ENCODE assay signal across 23 cellular contexts in genomic region chr18:5518179-5518770, GRCh38. TPM values are rescaled to one million over a fixed set of nuclear protein-coding genes. Genes with fewer than 3 reads are reported as not detected.
A peak's percentile ranks its signal among the peaks of the same experiment; 100 is the strongest.
DNase-seq lines count a peak whose midpoint lies in the region; ATAC-seq and TF ChIP-seq lines count a peak whose summit lies in the region.
"Had no signal": no experiment of that assay in that cellular context is flagged by ENCODE, and none has a peak within 500 bp of the region (broad histone marks: within the 10 kb centered on the region; RNA-seq: fewer than 3 reads in every experiment).

No MANE protein-coding gene starts in this region.

- H3K4me2 ChIP-seq in GM23248 (ENCODE audit: unreplicated experiment) (peak overlapping the region; percentile 65), smooth muscle cell (peak overlapping the region; percentile 78)

- H3K9me2 ChIP-seq in GM23248 (ENCODE audit: insufficient read depth), result no peaks in the 10 kb centered on the region

- in situ Hi-C loops in GM23248 (cut with MboI), result no loop called here

- H3K9me3 ChIP-seq in GM23248 (ENCODE audit: low read depth) (no peaks in the 10 kb centered on the region), esophagus muscularis mucosa (no peaks in the 10 kb centered on the region), smooth muscle cell (replicated peaks; ENCODE audit: low read depth) (no peaks in the 10 kb centered on the region)

- no peak for TF ChIP-seq POLR2A in esophagus muscularis mucosa (IDR thresholded peaks at IDR 0.05; ENCODE audit: low read depth)

- H3K4me3 ChIP-seq in GM23248 (peak overlapping the region; percentile 39), esophagus muscularis mucosa (peak overlapping the region in 1 of 4 donors; percentile 20), smooth muscle cell (peak overlapping the region; percentile 6)

- no peaks in the 10 kb centered on the region for H3K27me3 ChIP-seq in GM23248 (replicated peaks; ENCODE audit: insufficient read depth)
- peaks cover 0 to 12% (median 0%) of the 10 kb centered on the region in 4 donors for H3K27me3 ChIP-seq in esophagus muscularis mucosa
- H3K27me3 ChIP-seq in smooth muscle cell (ENCODE audit: low read depth), result no peaks in the 10 kb centered on the region

- H3K4me1 ChIP-seq in GM23248 (ENCODE audit: insufficient read depth) (peaks cover 23% of the 10 kb centered on the region), esophagus muscularis mucosa (peaks cover 0 to 25% (median 11%) of the 10 kb centered on the region in 4 donors), smooth muscle cell (ENCODE audit: low read depth) (peaks cover 17% of the 10 kb centered on the region)

- no peak for TF ChIP-seq EP300 in esophagus muscularis mucosa (IDR thresholded peaks at IDR 0.05)

- intact Hi-C loops in esophagus muscularis mucosa (cut with DNase I), result no loop called here

- H3F3A ChIP-seq in GM23248 (ENCODE audit: insufficient read depth) (peaks cover 15% of the 10 kb centered on the region; the same call in 1 of the 2 replicates), smooth muscle cell (ENCODE audit: low read depth) (peaks cover 10% of the 10 kb centered on the region)

- WGBS in GM23248 (ENCODE audit: low coverage in 1 of 2, low lambda C conversion rate in 2 of 2, missing lambda C conversion rate in 2 of 2), 2 experiments, result 84 to 87% methylated on average over 10 of the region's 10 CpGs
- WGBS in esophagus muscularis mucosa, result 85% methylated on average over 10 of the region's 10 CpGs
- 89% methylated on average over 10 of the region's 10 CpGs for WGBS in smooth muscle cell (ENCODE audit: low lambda C conversion rate)

- H3K79me2 ChIP-seq in GM23248 (ENCODE audit: insufficient read depth), result peaks cover 20% of the 10 kb centered on the region; the same call in 1 of the 2 replicates
- H3K79me2 ChIP-seq in smooth muscle cell (ENCODE audit: low read depth), result peaks cover 27% of the 10 kb centered on the region

- H3K36me3 ChIP-seq in GM23248 (ENCODE audit: low read depth) (no peaks in the 10 kb centered on the region), esophagus muscularis mucosa (no peaks in the 10 kb centered on the region), smooth muscle cell (ENCODE audit: low read depth) (no peaks in the 10 kb centered on the region)

- H3K9ac ChIP-seq in GM23248 (peak overlapping the region; percentile 22), smooth muscle cell (ENCODE audit: low read depth) (peak overlapping the region; percentile 5)

- 0 out of 2 replicates have a peak overlapping the region, but pooled peaks have one; percentile 50 for H2AFZ ChIP-seq in GM23248
- H2AFZ ChIP-seq in smooth muscle cell (ENCODE audit: low read depth), result no peak overlapping the region

- no peak for TF ChIP-seq CTCF in esophagus muscularis mucosa (IDR thresholded peaks at IDR 0.05)
- no peak for TF ChIP-seq CTCF in smooth muscle cell (IDR thresholded peaks at IDR 0.05; ENCODE audit: borderline replicate concordance, insufficient read depth, poor library complexity, severe bottlenecking)

- no peaks in the 10 kb centered on the region for H4K20me1 ChIP-seq in GM23248 (ENCODE audit: insufficient read depth)
- H4K20me1 ChIP-seq in smooth muscle cell (ENCODE audit: low read depth), result peaks cover 14% of the 10 kb centered on the region

- DNase-seq in GM23248 (no peak), esophagus muscularis mucosa (ENCODE audit: extremely low spot score) (no peak), smooth muscle cell (lab: John Stamatoyannopoulos, UW; ENCODE audit: unreplicated experiment) (no peak), cerebellum (ENCODE audit: low spot score) (no peak), DMS53 (lab: John Stamatoyannopoulos, UW) (no peak)
- DNase-seq: activated CD4-positive, alpha-beta T cell treated with anti-CD3 and anti-CD28 coated beads for 36 hours; activated CD8-positive, alpha-beta memory T cell treated with anti-CD3 and anti-CD28 coated beads for 24 hours; activated gamma-delta T cell treated with Interleukin-2 at 50 U/mL for 16 hours; activated T-cell treated with anti-CD3 and anti-CD28 coated beads, Interleukin-2, amount 50 U/mL, for 1 hour; Calu3; central memory CD4-positive, alpha-beta T cell; effector memory CD4-positive, alpha-beta T cell; EL; H7; NCI-H1092; NCI-H1930; NCI-H526 treated with DMSO at 0.1 percent for 48 hours; RPMI8226; stimulated activated CD8-positive, alpha-beta memory T cell treated with anti-CD3 and anti-CD28 coated beads, Interleukin-4, amount 100 ng/mL, for 48 hours; T-helper 2 cell had no signal

- ATAC-seq in HG02623 (IDR thresholded peaks at IDR 0.05; ENCODE audit: unreplicated experiment), result no peak
- ATAC-seq: activated CD4-positive, alpha-beta T cell treated with anti-CD3 and anti-CD28 coated beads for 36 hours; SK-N-SH treated with all-trans-retinoic acid at 6 μM for 48 hours had no signal

- H3K27ac ChIP-seq in GM23248 (no peak overlapping the region), angular gyrus (ENCODE audit: low read depth, low read length) (peak overlapping the region; percentile 32), esophagus muscularis mucosa (replicated peaks in 1 of 4) (peak overlapping the region; percentile 19 to 60 (median 34)), smooth muscle cell (ENCODE audit: low read depth) (peak overlapping the region; percentile 48)

RNA-seq across cellular contexts. Expression of gene EPB41L3, which starts 25.5 kb away (rescaled TPM):
- total RNA-seq in GM23248 (2014; rRNA removed; shearing (Covaris generic)), result 19.2 and 22.2 TPM in 2 replicates
- polyA plus RNA-seq in GM23248 (2016; fragmentation: Nextera tagmentation; extraction: Ambion mirVana), result 19.2 and 20.8 TPM in 2 replicates
- 10 to 100 TPM; 32.0 to 60.6 (median 41.8) TPM for total RNA-seq in esophagus muscularis mucosa
- total RNA-seq in smooth muscle cell, result 22.5 and 26.9 TPM in 2 replicates
- 11.5 and 29.7 TPM in 2 replicates for polyA plus RNA-seq in smooth muscle cell
- total RNA-seq in cerebellum, result 61.2 TPM
- total RNA-seq: Calu3 had no signal
